10 cellular contexts compared by ENCODE assay signal in genomic region chr9:98523231-98523901, GRCh38.
DNase-seq lines count a peak whose midpoint lies in the region; ATAC-seq, FAIRE-seq and TF ChIP-seq lines count a peak whose summit lies in the region.
"Had no signal": no experiment of that assay in that cellular context is flagged by ENCODE, and none has a peak within 500 bp of the region (broad histone marks: within the 10 kb centered on the region; RNA-seq: fewer than 3 reads in every experiment).

No MANE protein-coding gene starts in this region.

- RAD21 ChIA-PET in GM12878 (lab: Charles Lee; ENCODE audit: unreplicated experiment): interaction anchor here (0.9 kb wide), 1 partner anchor 210 kb away, joined by 3 read pairs; no protein-coding TSS in a partner anchor

- no peak overlapping the region for H3K4me2 ChIP-seq in GM12878 (ENCODE audit: control insufficient read depth, insufficient read depth)

- intact Hi-C loops in GM12878 (cut with micrococcal nuclease; ENCODE audit: unreplicated experiment): no loop called here

- ATAC-seq in GM12878: no peak

- in situ Hi-C loops in GM12878 (cut with MboI): no loop called here

- no peak for FAIRE-seq in GM12878 (lab: Jason Lieb, UNC)

- no peaks in the 10 kb centered on the region for H3K4me1 ChIP-seq in GM12878 (ENCODE audit: control insufficient read depth, insufficient read depth, low read length)
- H3K4me1 ChIP-seq: right lobe of liver had no signal

- H3K27me3 ChIP-seq in BJ (ENCODE audit: control insufficient read depth, insufficient read depth, low read length): no peaks in the 10 kb centered on the region
- H3K27me3 ChIP-seq in GM12878 (replicated peaks in 1 of 2; ENCODE audit: control insufficient read depth in 2 of 2, insufficient read depth in 2 of 2, low read length in 1 of 2): no peaks in the 10 kb centered on the region; a peak in 2 of 4 replicates
- H3K27me3 ChIP-seq: right lobe of liver had no signal

- no peaks in the 10 kb centered on the region for H3K36me3 ChIP-seq in BJ (ENCODE audit: control insufficient read depth, insufficient read depth, low read length)
- H3K36me3 ChIP-seq in GM12878 (ENCODE audit: control insufficient read depth in 2 of 2, insufficient read depth in 2 of 2, low read length in 1 of 2): no peaks in the 10 kb centered on the region
- H3K36me3 ChIP-seq: right lobe of liver had no signal

- CTCF ChIA-PET in BJ (lab: Yijun Ruan, JAX): interaction anchor here (0.6 to 3.4 kb wide), 12 partner anchors 13 to 208 kb away, joined by 3 to 28 read pairs (median 4); no protein-coding TSS in a partner anchor
- CTCF ChIA-PET in GM12878 (lab: Yijun Ruan, JAX): interaction anchor here (0.7 to 3.1 kb wide), 3 partner anchors 13 to 207 kb away, joined by 3 to 9 read pairs (median 7); no protein-coding TSS in a partner anchor

- H4K20me1 ChIP-seq in GM12878 (ENCODE audit: control insufficient read depth, insufficient read depth): no peaks in the 10 kb centered on the region

- no peak overlapping the region for H3K9ac ChIP-seq in GM12878 (ENCODE audit: control insufficient read depth, insufficient read depth, low read length)

- SMC1A ChIA-PET in GM12878 (lab: Charles Lee; ENCODE audit: uncharacterized antibody, unreplicated experiment): no interaction called here

- no peak for TF ChIP-seq RAD21 in GM12878 (IDR thresholded peaks at IDR 0.05; ENCODE audit: insufficient read depth, low read depth, low read length)

- TF ChIP-seq CTCF in BJ (IDR thresholded peaks at IDR 0.05; ENCODE audit: insufficient read depth, low read depth, low read length): peak; percentile 64
- peak in 2 of 3 experiments; percentile 9 to 23; a peak in 2 of 6 replicates for TF ChIP-seq CTCF in GM12878 (IDR thresholded peaks at IDR 0.05 in 2 of 3, conservative IDR thresholded peaks at IDR 0.05 in 1 of 3; ENCODE audit: control insufficient read depth in 2 of 3, extremely low read depth in 1 of 3, insufficient read depth in 1 of 3, low read depth in 3 of 3, low read length in 3 of 3)
- TF ChIP-seq CTCF in coronary artery (IDR thresholded peaks at IDR 0.05): no peak

- no peak for TF ChIP-seq POLR2A in GM12878 (IDR thresholded peaks at IDR 0.05; ENCODE audit: low read depth, low read length)

- H3K9me3 ChIP-seq in GM12878 (replicated peaks; ENCODE audit: control insufficient read depth, insufficient read depth, low read length): no peaks in the 10 kb centered on the region
- H3K9me3 ChIP-seq: right lobe of liver had no signal

- H3K27ac ChIP-seq in GM12878 (ENCODE audit: control insufficient read depth, insufficient read depth) (no peak overlapping the region), coronary artery (no peak overlapping the region)
- H3K27ac ChIP-seq: right lobe of liver had no signal

- 13% methylated on average over 5 of the region's 5 CpGs for WGBS in GM12878 (ENCODE audit: insufficient coverage, insufficient replicate concordance, low lambda C conversion rate, missing lambda C conversion rate)

- H2AFZ ChIP-seq in GM12878 (ENCODE audit: control insufficient read depth, low read depth, low read length): no peak overlapping the region

- H3K4me3 ChIP-seq in BJ (ENCODE audit: low read depth, low read length): no peak overlapping the region
- no peak overlapping the region for H3K4me3 ChIP-seq in GM12878
- no peak overlapping the region for H3K4me3 ChIP-seq in coronary artery
- H3K4me3 ChIP-seq: right lobe of liver had no signal

- no peaks in the 10 kb centered on the region for H3K79me2 ChIP-seq in GM12878 (ENCODE audit: control insufficient read depth, insufficient read depth, low read length)

- no peak for DNase-seq in BJ (ENCODE audit: low read depth)
- DNase-seq in HT1080 (ENCODE audit: low read depth): peak; percentile 44
- DNase-seq in GM12878 (ENCODE audit: low read depth, low spot score): no peak
- DNase-seq in left kidney (ENCODE audit: low read depth, low spot score): peak; percentile 30
- DNase-seq in NOMO-1 (lab: John Stamatoyannopoulos, UW; ENCODE audit: unreplicated experiment in 2 of 2): no peak
- DNase-seq in coronary artery (ENCODE audit: low spot score): no peak
- no peak for DNase-seq in superior temporal gyrus (ENCODE audit: extremely low spot score)
- DNase-seq in anterior cingulate cortex (lab: John Stamatoyannopoulos, UW): no peak
- DNase-seq: activated gamma-delta T cell, right lobe of liver had no signal

- no TSS peak for BruUV-seq in GM12878 (replicated peaks; lab: Mats Ljungman, UMichigan)

- TF ChIP-seq EP300 in GM12878 (IDR thresholded peaks at IDR 0.05; ENCODE audit: borderline replicate concordance in 1 of 2, control insufficient read depth in 1 of 2, low read depth in 2 of 2, low read length in 2 of 2): no peak

- POLR2A ChIA-PET in BJ (lab: Charles Lee) (no interaction called here), GM12878 (lab: Charles Lee) (no interaction called here)

TF ChIP-seq in GM12878, 131 proteins besides CTCF, POLR2A, EP300 and RAD21:
- peak; percentile 12; the same call in 1 of the 2 replicates for TF ChIP-seq SMC3 (IDR thresholded peaks at IDR 0.05; ENCODE audit: borderline replicate concordance, low read length)
- TF ChIP-seq CEBPB (IDR thresholded peaks at IDR 0.05; ENCODE audit: borderline replicate concordance in 1 of 2, low read depth in 2 of 2, low read length in 2 of 2): no peak
TF ChIP-seq in GM12878: peak in this region for 1.

Comparison
In these comparisons a context has a peak if more than half of its experiments do, and no peak if none do; other contexts are left out.
1. DNase-seq: peak in HT1080 (single experiment) and left kidney (single experiment); none in BJ (single experiment), GM12878 (single experiment), NOMO-1 (0 of 2), coronary artery (single experiment), superior temporal gyrus (single experiment) and anterior cingulate cortex (0 of 58).